17 cellular contexts compared by ENCODE assay signal in genomic region chr9:131809941-131810344, GRCh38.
DNase-seq lines count a peak whose midpoint lies in the region; FAIRE-seq and TF ChIP-seq lines count a peak whose summit lies in the region.
"Had no signal": no experiment of that assay in that cellular context is flagged by ENCODE, and none has a peak within 500 bp of the region (broad histone marks: within the 10 kb centered on the region; RNA-seq: fewer than 3 reads in every experiment).

No MANE protein-coding gene starts in this region.

- no peak overlapping the region for H3K27ac ChIP-seq in astrocyte (ENCODE audit: low read depth, low read length)
- H3K27ac ChIP-seq: stomach had no signal

- H3K79me2 ChIP-seq in astrocyte (ENCODE audit: insufficient read depth, low read length), result no peaks in the 10 kb centered on the region

- H4K20me1 ChIP-seq in astrocyte (ENCODE audit: insufficient read depth, low read length), result no peaks in the 10 kb centered on the region

- peaks cover 20% of the 10 kb centered on the region for H3K4me1 ChIP-seq in astrocyte (ENCODE audit: insufficient read depth, low read length)

- H3K4me3 Mint-ChIP-seq in astrocyte (ENCODE audit: unreplicated experiment), result no peak overlapping the region
- H3K4me3 Mint-ChIP-seq: effector memory CD8-positive, alpha-beta T cell; nephron progenitor cell had no signal

- no peaks in the 10 kb centered on the region for H3K9me3 ChIP-seq in astrocyte (ENCODE audit: insufficient read depth, low read depth, low read length)
- H3K9me3 ChIP-seq: SK-N-SH, stomach had no signal

- no peak for TF ChIP-seq CTCF in astrocyte (IDR thresholded peaks at IDR 0.05; ENCODE audit: insufficient read depth, low read depth, low read length)

- no peak overlapping the region for H2AFZ ChIP-seq in astrocyte (ENCODE audit: low read depth, low read length)

- H3K27me3 Mint-ChIP-seq in astrocyte (ENCODE audit: low read depth, unreplicated experiment), result peaks cover 20% of the 10 kb centered on the region

- no peak overlapping the region for H3K9ac ChIP-seq in astrocyte (ENCODE audit: low read length)
- H3K9ac ChIP-seq: SK-N-SH had no signal

- no peaks in the 10 kb centered on the region for H3K36me3 ChIP-seq in astrocyte (ENCODE audit: insufficient read depth, low read length)
- H3K36me3 ChIP-seq: stomach had no signal

- no peaks in the 10 kb centered on the region for H3K36me3 Mint-ChIP-seq in astrocyte (ENCODE audit: low read depth, unreplicated experiment)

- no peaks in the 10 kb centered on the region for H3K9me3 Mint-ChIP-seq in astrocyte (ENCODE audit: unreplicated experiment)
- H3K9me3 Mint-ChIP-seq: effector memory CD8-positive, alpha-beta T cell; nephron progenitor cell had no signal

- H3K4me2 ChIP-seq in astrocyte (ENCODE audit: low read length), result peak overlapping the region; percentile 27
- H3K4me2 ChIP-seq: SK-N-SH had no signal

- H3K4me3 ChIP-seq in astrocyte (ENCODE audit: insufficient read depth, low read depth, low read length), result no peak overlapping the region
- H3K4me3 ChIP-seq: stomach had no signal

- no peak overlapping the region for H3K27ac Mint-ChIP-seq in astrocyte (ENCODE audit: unreplicated experiment)
- H3K27ac Mint-ChIP-seq: effector memory CD8-positive, alpha-beta T cell; nephron progenitor cell had no signal

- DNase-seq in DMS79 (lab: John Stamatoyannopoulos, UW) (peak; percentile 64), LHCN-M2 (ENCODE audit: low read depth) (peak; percentile 60), astrocyte (ENCODE audit: low read depth) (peak; percentile 76), myocyte (ENCODE audit: low read depth) (peak; percentile 93), DMS153 treated with DMSO at 0.1 percent for 48 hours (lab: John Stamatoyannopoulos, UW; ENCODE audit: unreplicated experiment) (no peak), COLO668 (lab: John Stamatoyannopoulos, UW; ENCODE audit: unreplicated experiment) (no peak), HTR-8/SVneo (ENCODE audit: insufficient read length, low spot score) (no peak)
- DNase-seq in activated CD4-positive, alpha-beta T cell treated with anti-CD3 and anti-CD28 coated beads for 4 hours, result no peak
- DNase-seq: activated CD4-positive, CD25-positive, alpha-beta regulatory T cell treated with anti-CD3 and anti-CD28 coated beads, Interleukin-2, amount 50 U/mL, for 72 hours; activated T-cell treated with anti-CD3 and anti-CD28 coated beads, Interleukin-2, amount 50 U/mL, for 48 hours; effector memory CD8-positive, alpha-beta T cell; left ventricle myocardium superior; NCI-H187; nephron progenitor cell; SK-N-SH; stomach had no signal

- H3K27me3 ChIP-seq in astrocyte (ENCODE audit: insufficient read depth, low read length), result peaks cover 12% of the 10 kb centered on the region

- no peak for FAIRE-seq in astrocyte (lab: Jason Lieb, UNC)
- no peak for FAIRE-seq in HTR-8/SVneo (lab: Jason Lieb, UNC)
- FAIRE-seq: HepG2 had no signal

- H3K4me1 Mint-ChIP-seq in astrocyte (ENCODE audit: low read depth, unreplicated experiment), result peaks cover 7% of the 10 kb centered on the region

Comparison
In these comparisons a context has a peak if more than half of its experiments do, and no peak if none do; other contexts are left out.
1. DNase-seq: peak in DMS79 (single experiment), LHCN-M2 (single experiment), astrocyte (single experiment) and myocyte (single experiment); none in DMS153 treated with DMSO at 0.1 percent for 48 hours (single experiment), COLO668 (single experiment), activated CD4-positive, alpha-beta T cell treated with anti-CD3 and anti-CD28 coated beads for 4 hours (0 of 2) and HTR-8/SVneo (single experiment).